Comparison of ENCODE assay signal across 8 cellular contexts in the genomic region with DNA sequence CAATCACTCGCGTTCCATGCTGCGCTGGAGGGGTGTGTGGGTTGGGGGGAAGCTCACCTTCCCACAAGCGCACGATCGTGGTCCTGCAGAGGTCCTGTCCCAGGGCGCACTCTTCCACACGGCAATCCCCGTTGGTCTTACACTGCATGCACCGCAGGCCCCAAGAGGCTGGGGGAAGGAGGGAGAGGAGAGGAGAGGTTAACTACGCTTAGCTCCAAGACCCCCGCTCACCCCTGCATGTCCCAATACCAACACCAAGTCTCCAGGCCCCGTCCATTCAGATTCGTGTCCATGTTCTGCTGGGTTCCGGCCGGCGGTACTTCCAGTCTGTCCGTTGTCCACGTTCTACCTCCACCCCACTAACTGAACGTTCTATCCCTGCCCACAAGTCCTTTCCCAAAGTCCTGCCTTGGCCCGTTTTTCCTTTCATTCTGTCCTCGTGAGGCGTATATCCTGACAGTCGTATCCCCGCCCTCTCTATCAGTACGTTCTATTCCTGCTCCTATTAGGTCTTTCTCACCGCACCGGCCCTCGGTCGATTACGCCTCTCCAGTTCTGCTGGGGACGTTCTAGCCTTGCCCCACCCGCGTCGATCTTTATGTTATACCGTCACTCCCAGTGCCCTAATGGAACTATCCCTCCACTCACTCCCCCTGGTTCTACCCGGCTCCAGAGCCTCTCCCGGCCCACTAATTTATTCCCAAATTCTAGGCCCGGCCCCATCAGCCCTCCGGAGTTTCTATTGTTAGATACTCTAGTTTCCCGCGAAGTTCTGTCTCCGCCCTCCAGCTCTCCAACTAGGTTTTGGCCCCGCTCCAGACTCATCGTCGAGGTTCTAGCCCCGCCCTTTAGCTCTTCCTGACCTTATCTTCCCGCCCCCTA. TPM values are rescaled to one million over a fixed set of nuclear protein-coding genes. Genes with fewer than 3 reads are reported as not detected.
DNase-seq lines count a peak whose midpoint lies in the region; FAIRE-seq and TF ChIP-seq lines count a peak whose summit lies in the region.

No MANE protein-coding gene starts in this region.

- peak overlapping the region; percentile 87 for H3K9ac ChIP-seq in BLaER1
- peak overlapping the region; percentile 73 for H3K9ac ChIP-seq in keratinocyte (ENCODE audit: control insufficient read depth, extremely low read depth, insufficient read depth, low read length)

- intact Hi-C loops in stomach (cut with DNase I; ENCODE audit: low total_unique reads), result loop anchor here (10.0 kb wide), 1 partner anchor 203 kb away; a partner anchor contains a TSS

- H3K9me3 ChIP-seq in BLaER1 (no peaks in the 10 kb centered on the region), keratinocyte (ENCODE audit: control insufficient read depth, low read depth, low read length) (no peaks in the 10 kb centered on the region), stomach (no peaks in the 10 kb centered on the region)

- TF ChIP-seq RAD21 in Ishikawa (IDR thresholded peaks at IDR 0.05; ENCODE audit: low read depth), result no peak

- no peak for FAIRE-seq in keratinocyte (lab: Jason Lieb, UNC)

- H3K27ac ChIP-seq in BLaER1, result peak overlapping the region; percentile 90
- peak overlapping the region; percentile 50 for H3K27ac ChIP-seq in keratinocyte (ENCODE audit: control insufficient read depth, insufficient read depth, low read length)
- peak overlapping the region; percentile 28 to 98 (median 96) for H3K27ac ChIP-seq in stomach

- TF ChIP-seq EP300 in Ishikawa (IDR thresholded peaks at IDR 0.05; ENCODE audit: borderline replicate concordance) (no peak), stomach (IDR thresholded peaks at IDR 0.05) (no peak)

- peaks cover 2% of the 10 kb centered on the region for H3K9me1 ChIP-seq in keratinocyte (ENCODE audit: control insufficient read depth, extremely low read depth, insufficient read depth, low read length)

- peaks cover 31% of the 10 kb centered on the region for H3K79me2 ChIP-seq in keratinocyte (ENCODE audit: control insufficient read depth, insufficient read depth, low read length)

- TF ChIP-seq CTCF in astrocyte of the spinal cord (IDR thresholded peaks at IDR 0.05; ENCODE audit: low read depth, low read length), result no peak
- no peak for TF ChIP-seq CTCF in keratinocyte (optimal IDR thresholded peaks at IDR 0.05 in 1 of 3, IDR thresholded peaks at IDR 0.05 in 1 of 3, conservative IDR thresholded peaks at IDR 0.05 in 1 of 3; ENCODE audit: extremely low read depth in 1 of 3, insufficient read depth in 2 of 3, low read length in 3 of 3)
- no peak for TF ChIP-seq CTCF in stomach (IDR thresholded peaks at IDR 0.05)

- dilution Hi-C loops in keratinocyte (cut with MboI; ENCODE audit: extremely low pct_ligation_motif_present, low sequenced_read_pairs), result no loop called here

- H4K20me1 ChIP-seq in BLaER1, result peaks cover 8% of the 10 kb centered on the region; the same call in 1 of the 2 replicates
- peaks cover 8% of the 10 kb centered on the region for H4K20me1 ChIP-seq in keratinocyte (ENCODE audit: control insufficient read depth, extremely low read depth, insufficient read depth, low read length)

- TF ChIP-seq POLR2A in stomach (IDR thresholded peaks at IDR 0.05), result no peak

- H3K4me2 ChIP-seq in BLaER1 (peak overlapping the region; percentile 96), keratinocyte (ENCODE audit: control insufficient read depth, extremely low read depth, insufficient read depth, low read depth, low read length) (peak overlapping the region; percentile 98)

- DNase-seq in astrocyte of the spinal cord (ENCODE audit: low read depth, low spot score), result no peak
- no peak for DNase-seq in keratinocyte (ENCODE audit: low read depth, low spot score)
- DNase-seq in stomach, result no peak
- DNase-seq in SIG-M5 (lab: John Stamatoyannopoulos, UW), result no peak
- DNase-seq in H4 (ENCODE audit: low spot score), result no peak
- no peak for DNase-seq in MV-4-11 (lab: John Stamatoyannopoulos, UW)

- no peak overlapping the region for H2AFZ ChIP-seq in keratinocyte (ENCODE audit: control insufficient read depth, low read length)

- H3K36me3 ChIP-seq in BLaER1 (peaks cover 36% of the 10 kb centered on the region), keratinocyte (ENCODE audit: control insufficient read depth in 2 of 2, extremely low read depth in 1 of 2, insufficient read depth in 2 of 2, low read length in 2 of 2) (peaks cover 24 to 34% of the 10 kb centered on the region in 2 experiments), stomach (peaks cover 12 to 50% (median 44%) of the 10 kb centered on the region in 4 donors)

- H3K27me3 ChIP-seq in BLaER1, result no peaks in the 10 kb centered on the region
- no peaks in the 10 kb centered on the region for H3K27me3 ChIP-seq in keratinocyte (ENCODE audit: control insufficient read depth, extremely low read depth, insufficient read depth, low read length)
- H3K27me3 ChIP-seq in stomach, result no peaks in the 10 kb centered on the region

- in situ Hi-C loops in astrocyte of the spinal cord (cut with HindIII; ENCODE audit: low sequenced_read_pairs), result no loop called here

- H3K4me3 ChIP-seq in BLaER1 (peak overlapping the region; percentile 69), astrocyte of the spinal cord (ENCODE audit: low read depth, low read length) (peak overlapping the region; percentile 91), keratinocyte (ENCODE audit: control insufficient read depth in 2 of 3, extremely low read depth in 1 of 3, insufficient read depth in 2 of 3, low read depth in 1 of 3, low read length in 3 of 3) (peak overlapping the region; percentile 38 to 81 (median 75)), stomach (peak overlapping the region; percentile 51 to 62 (median 56))

- 30 to 43% (median 39%) methylated on average over 46 to 48 of the region's 48 CpGs for WGBS in stomach, 5 donors

- H3K4me1 ChIP-seq in BLaER1 (peaks cover 61% of the 10 kb centered on the region), keratinocyte (ENCODE audit: control insufficient read depth, extremely low read depth, insufficient read depth, low read length) (peaks cover 18% of the 10 kb centered on the region), stomach (peaks cover 7 to 68% (median 27%) of the 10 kb centered on the region in 4 donors)

RNA-seq across cellular contexts. Expression of a gene that starts 2.2 kb away (rescaled TPM):
- polyA plus RNA-seq in keratinocyte (50.8 to 64.3 TPM (median 56.2 TPM) in 3 replicates), stomach (10 to 100 TPM in 2 of 3 donors, 1 to 10 TPM in 1; 9.1 to 35.9 (median 31.1) TPM)
- 87.4 TPM for polyA plus RNA-seq in keratinocyte (2011; ENCODE audit: low read depth)
- polyA plus RNA-seq in keratinocyte (2011; cell fraction: cytosol; rRNA removed), result 27.0 and 33.8 TPM in 2 replicates
- 166 and 199 TPM in 2 replicates for polyA plus RNA-seq in keratinocyte (2011; cell fraction: nucleus; rRNA removed)
- polyA plus RNA-seq in keratinocyte (2012; ENCODE audit: low replicate concordance), result 41.2 and 71.4 TPM in 2 replicates
- polyA minus RNA-seq in keratinocyte, result 36.5 to 81.7 TPM (median 75.3 TPM) in 3 replicates
- 38.8 TPM for polyA minus RNA-seq in keratinocyte (2011; cell fraction: cytosol; rRNA and poly(A)+ RNA removed)
- 86.1 and 94.1 TPM in 2 replicates for polyA minus RNA-seq in keratinocyte (2011; cell fraction: nucleus; rRNA and poly(A)+ RNA removed)
- total RNA-seq in stomach, result 10 to 100 TPM in 4 of 5 donors, 1 to 10 TPM in 1; 2.0 to 57.2 (median 26.1) TPM
- 41.3 and 53.7 TPM in 2 replicates for total RNA-seq in H4 (2014; rRNA removed; shearing (Covaris generic))

RNA-seq across cellular contexts. Expression of a gene that starts 28.1 kb away (rescaled TPM):
- polyA plus RNA-seq in keratinocyte, result 3.0 to 4.4 TPM (median 4.3 TPM) in 3 replicates
- 10.5 TPM for polyA plus RNA-seq in keratinocyte (2011; ENCODE audit: low read depth)
- 1.3 and 2.7 TPM in 2 replicates for polyA plus RNA-seq in keratinocyte (2011; cell fraction: cytosol; rRNA removed)
- polyA plus RNA-seq in keratinocyte (2011; cell fraction: nucleus; rRNA removed), result 5.0 and 5.6 TPM in 2 replicates
- polyA plus RNA-seq in keratinocyte (2012; ENCODE audit: low replicate concordance), result 8.5 and 11.1 TPM in 2 replicates
- 2.4 to 4.1 TPM (median 2.8 TPM) in 3 replicates for polyA minus RNA-seq in keratinocyte
- 2.3 TPM for polyA minus RNA-seq in keratinocyte (2011; cell fraction: cytosol; rRNA and poly(A)+ RNA removed)
- 4.1 and 4.6 TPM in 2 replicates for polyA minus RNA-seq in keratinocyte (2011; cell fraction: nucleus; rRNA and poly(A)+ RNA removed)
- total RNA-seq in stomach, result 1 to 10 TPM in 4 of 5 donors, not detected in 1; 4.9 to 8.6 (median 6.2) TPM
- 10 to 100 TPM in 1 of 3 donors, 1 to 10 TPM in 2; 5.0 to 14.2 (median 8.9) TPM for polyA plus RNA-seq in stomach
- 2.2 and 5.4 TPM in 2 replicates for total RNA-seq in H4 (2014; rRNA removed; shearing (Covaris generic))

RNA-seq across cellular contexts. Expression of a gene that starts 48.1 kb away (rescaled TPM):
- not detected in 3 replicates for polyA plus RNA-seq in keratinocyte
- not detected for polyA plus RNA-seq in keratinocyte (2011; ENCODE audit: low read depth)
- not detected in 2 replicates for polyA plus RNA-seq in keratinocyte (2011; cell fraction: cytosol; rRNA removed)
- polyA plus RNA-seq in keratinocyte (2011; cell fraction: nucleus; rRNA removed), result not detected in 2 replicates
- not detected in 2 replicates for polyA plus RNA-seq in keratinocyte (2012; ENCODE audit: low replicate concordance)
- polyA minus RNA-seq in keratinocyte, result not detected in 3 replicates
- polyA minus RNA-seq in keratinocyte (2011; cell fraction: cytosol; rRNA and poly(A)+ RNA removed), result not detected
- polyA minus RNA-seq in keratinocyte (2011; cell fraction: nucleus; rRNA and poly(A)+ RNA removed), result not detected in 2 replicates
- not detected for total RNA-seq in stomach
- polyA plus RNA-seq in stomach, result not detected
- not detected in 2 replicates for total RNA-seq in H4 (2014; rRNA removed; shearing (Covaris generic))

RNA-seq across cellular contexts. Expression of a gene that starts 48.3 kb away (rescaled TPM):
- polyA plus RNA-seq in keratinocyte (13.9 to 15.8 TPM (median 15.0 TPM) in 3 replicates), stomach (10 to 100 TPM; 30.9 to 47.9 (median 42.8) TPM)
- polyA plus RNA-seq in keratinocyte (2011; ENCODE audit: low read depth), result 1.5 TPM
- polyA plus RNA-seq in keratinocyte (2011; cell fraction: cytosol; rRNA removed), result 8.3 and 21.5 TPM in 2 replicates
- 10.7 and 14.3 TPM in 2 replicates for polyA plus RNA-seq in keratinocyte (2011; cell fraction: nucleus; rRNA removed)
- 6.5 and 26.5 TPM in 2 replicates for polyA plus RNA-seq in keratinocyte (2012; ENCODE audit: low replicate concordance)
- polyA minus RNA-seq in keratinocyte, result 1.2 to 7.4 TPM (median 4.7 TPM) in 3 replicates
- 9.4 TPM for polyA minus RNA-seq in keratinocyte (2011; cell fraction: cytosol; rRNA and poly(A)+ RNA removed)
- 2.1 and 6.4 TPM in 2 replicates for polyA minus RNA-seq in keratinocyte (2011; cell fraction: nucleus; rRNA and poly(A)+ RNA removed)
- 10 to 100 TPM in 4 of 5 donors, 1 to 10 TPM in 1; 7.8 to 72.7 (median 11.2) TPM for total RNA-seq in stomach
- 20.4 and 34.2 TPM in 2 replicates for total RNA-seq in H4 (2014; rRNA removed; shearing (Covaris generic))

RNA-seq across cellular contexts. Expression of a gene that starts 55.9 kb away (rescaled TPM):
- polyA plus RNA-seq in keratinocyte, result 0.02 to 0.03 TPM (median 0.03 TPM) in 3 replicates
- 0.29 TPM for polyA plus RNA-seq in keratinocyte (2011; ENCODE audit: low read depth)
- 0.04 TPM in 1 of 2 replicates, not detected in the other for polyA plus RNA-seq in keratinocyte (2011; cell fraction: cytosol; rRNA removed)
- 0.31 and 0.53 TPM in 2 replicates for polyA plus RNA-seq in keratinocyte (2011; cell fraction: nucleus; rRNA removed)
- 0.21 and 0.41 TPM in 2 replicates for polyA plus RNA-seq in keratinocyte (2012; ENCODE audit: low replicate concordance)
- not detected in 3 replicates for polyA minus RNA-seq in keratinocyte
- polyA minus RNA-seq in keratinocyte (2011; cell fraction: cytosol; rRNA and poly(A)+ RNA removed), result not detected
- polyA minus RNA-seq in keratinocyte (2011; cell fraction: nucleus; rRNA and poly(A)+ RNA removed), result not detected in 2 replicates
- total RNA-seq in stomach, result not detected
- polyA plus RNA-seq in stomach, result under 1 TPM in 2 of 3 donors, not detected in 1; 0.45 to 0.50 TPM
- total RNA-seq in H4 (2014; rRNA removed; shearing (Covaris generic)), result not detected in 2 replicates
